8 cellular contexts compared by ENCODE assay signal in the genomic region with DNA sequence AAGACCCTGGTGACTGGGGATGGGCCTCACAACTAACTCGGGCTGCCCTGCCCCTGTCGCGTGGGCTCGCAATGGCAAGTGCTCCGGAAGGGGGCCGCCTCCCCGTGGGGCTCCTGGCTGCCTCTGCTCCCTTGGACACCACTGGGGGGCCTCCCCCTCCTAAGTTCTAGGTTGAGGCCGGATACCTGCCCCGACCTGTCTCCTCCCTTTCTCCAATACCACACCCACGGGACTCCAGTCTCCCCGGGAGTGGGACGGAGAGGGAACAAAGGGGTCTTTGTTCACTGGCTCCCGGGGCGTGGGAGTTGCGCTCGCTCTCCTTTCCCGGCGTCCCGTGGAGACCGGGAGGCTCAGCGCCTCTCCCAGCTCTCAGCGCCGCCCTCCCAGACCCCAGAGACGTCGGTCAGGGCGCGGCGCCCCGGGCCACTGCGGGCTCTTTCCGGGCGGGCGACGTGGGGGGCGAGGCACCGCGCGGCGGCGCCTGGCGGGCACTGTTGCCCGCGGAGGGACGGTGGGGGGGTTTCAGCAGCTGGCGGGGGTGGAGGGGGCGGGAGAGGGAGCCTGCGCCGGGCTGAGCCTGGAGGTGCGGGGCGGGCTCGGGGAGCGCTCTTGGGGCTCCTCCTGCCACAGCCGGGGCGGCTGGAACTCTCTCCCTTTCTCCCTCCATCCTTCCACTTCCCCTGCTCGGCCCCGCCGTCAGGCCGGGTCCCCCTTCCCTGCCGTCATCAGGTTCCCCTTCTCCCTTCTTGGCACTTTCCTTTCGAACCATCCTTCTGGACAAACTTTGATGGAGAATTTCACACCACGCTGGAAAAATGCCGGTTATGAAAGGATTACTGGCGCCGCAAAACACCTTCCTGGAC. TPM values are rescaled to one million over a fixed set of nuclear protein-coding genes. Genes with fewer than 3 reads are reported as not detected.
DNase-seq lines count a peak whose midpoint lies in the region; TF ChIP-seq lines count a peak whose summit lies in the region.

A gene (plus strand): TSS at position 606 of the 863 bp plus-strand sequence. CDS start 210 bp downstream, at position 816.

- H3K23ac ChIP-seq in mesenchymal stem cell (ENCODE audit: low read length in 2 of 2): no peak within 1 kb of the TSS

- H3K27me3 ChIP-seq in AG04450 (ENCODE audit: control insufficient read depth, insufficient read depth, low read length) (peaks cover 3% of the 10 kb centered on the region), SU-DHL-6 (ENCODE audit: low read length) (no peaks in the 10 kb centered on the region), dorsolateral prefrontal cortex (peaks cover 0 to 41% (median 11%) of the 10 kb centered on the region in 45 donors), mesenchymal stem cell (ENCODE audit: control insufficient read depth in 1 of 2, insufficient read depth in 1 of 2, low read length in 2 of 2) (peaks cover 33 to 41% of the 10 kb centered on the region in 2 experiments), testis (no peaks in the 10 kb centered on the region)

- DNase-seq in AG04450 (ENCODE audit: low read depth, low spot score) (no peak), HEK293T (ENCODE audit: extremely low spot score) (peak; percentile 7), dorsolateral prefrontal cortex (peak in 9 of 10 donors; percentile 36 to 79 (median 59)), mesenchymal stem cell (no peak), testis (peak; percentile 72), SKM-1 treated with dmso at 0.1 percent for 144 hours (lab: John Stamatoyannopoulos, UW; ENCODE audit: unreplicated experiment) (no peak)
- DNase-seq in activated CD4-positive, CD25-positive, alpha-beta regulatory T cell treated with anti-CD3 and anti-CD28 coated beads, Interleukin-2, amount 50 U/mL, for 72 hours: no peak

- no peak within 1 kb of the TSS for H3K18ac ChIP-seq in mesenchymal stem cell (ENCODE audit: low read depth in 1 of 2, low read length in 2 of 2)

- CTCF ChIA-PET in AG04450 (lab: Charles Lee) (no interaction called here), HEK293T (lab: Yijun Ruan, JAX) (no interaction called here)

- H3K4me2 ChIP-seq in SU-DHL-6 (ENCODE audit: low read depth, low read length, poor library complexity, severe bottlenecking): peak within 1 kb of the TSS; percentile 84
- H3K4me2 ChIP-seq in mesenchymal stem cell (ENCODE audit: low read length, poor library complexity, severe bottlenecking): peak within 1 kb of the TSS; percentile 100

- H2BK5ac ChIP-seq in mesenchymal stem cell (ENCODE audit: low read depth, low read length, poor library complexity, severe bottlenecking): no peak within 1 kb of the TSS

- no peaks in the 10 kb centered on the region for H3F3A ChIP-seq in SU-DHL-6 (ENCODE audit: insufficient read depth)

- H2BK15ac ChIP-seq in mesenchymal stem cell (ENCODE audit: low read depth, poor library complexity, severe bottlenecking): no peak within 1 kb of the TSS

- H4K20me1 ChIP-seq in SU-DHL-6 (ENCODE audit: low read depth, low read length): no peaks in the 10 kb centered on the region

- no peak within 1 kb of the TSS for H3K4ac ChIP-seq in mesenchymal stem cell (ENCODE audit: low read depth in 1 of 2, low read length in 2 of 2)

- peak within 1 kb of the TSS; percentile 49 for H4K8ac ChIP-seq in mesenchymal stem cell (ENCODE audit: low read length)

- H3K9ac ChIP-seq in SU-DHL-6 (ENCODE audit: low read length) (peak within 1 kb of the TSS; percentile 30; the same call in 1 of the 2 replicates), mesenchymal stem cell (ENCODE audit: low read length) (peak within 1 kb of the TSS; percentile 60)

- H2AFZ ChIP-seq in SU-DHL-6 (ENCODE audit: low read depth, low read length, severe bottlenecking): peak within 1 kb of the TSS; percentile 23
- H2AFZ ChIP-seq in mesenchymal stem cell (ENCODE audit: low read depth, low read length): peak within 1 kb of the TSS; percentile 83

- intact Hi-C loops in dorsolateral prefrontal cortex (cut with DNase I) (loop anchor here (1.0 to 10.0 kb wide), 6 partner anchors 54 to 394 kb away; no protein-coding TSS in a partner anchor), testis (cut with DNase I; ENCODE audit: low total_unique reads) (no loop called here)

- no peak within 1 kb of the TSS for H3K27ac ChIP-seq in AG04450 (ENCODE audit: low read depth, low read length)
- H3K27ac ChIP-seq in SU-DHL-6 (ENCODE audit: low read depth, low read length): no peak within 1 kb of the TSS
- H3K27ac ChIP-seq in dorsolateral prefrontal cortex: peak within 1 kb of the TSS; percentile 12 to 98 (median 93)
- no peak within 1 kb of the TSS for H3K27ac ChIP-seq in mesenchymal stem cell (ENCODE audit: low read length, poor library complexity, severe bottlenecking)
- H3K27ac ChIP-seq in testis: peak within 1 kb of the TSS; percentile 77 to 85

- H3K4me1 ChIP-seq in mesenchymal stem cell (ENCODE audit: control insufficient read depth, insufficient read depth, low read depth, low read length) (peaks cover 17% of the 10 kb centered on the region), testis (no peaks in the 10 kb centered on the region)

- no peak within 1 kb of the TSS for H2BK12ac ChIP-seq in mesenchymal stem cell (ENCODE audit: low read length in 2 of 2)

- H3K9me2 ChIP-seq in SU-DHL-6 (replicated peaks; ENCODE audit: insufficient read depth, low read length): no peaks in the 10 kb centered on the region

- H2AK5ac ChIP-seq in mesenchymal stem cell (ENCODE audit: low read length, severe bottlenecking): no peak within 1 kb of the TSS

- WGBS in mesenchymal stem cell: 3% methylated on average over 38 of the region's 64 CpGs
- WGBS in testis, 2 donors: 1 to 2% methylated on average over 28 to 38 of the region's 64 CpGs

- no peaks in the 10 kb centered on the region for H3K79me1 ChIP-seq in mesenchymal stem cell (replicated peaks; ENCODE audit: low read length, poor library complexity, severe bottlenecking)

- H3K36me3 ChIP-seq in SU-DHL-6 (ENCODE audit: low read length) (no peaks in the 10 kb centered on the region), mesenchymal stem cell (ENCODE audit: control insufficient read depth in 1 of 2, insufficient read depth in 2 of 2, low read depth in 1 of 2, low read length in 2 of 2) (no peaks in the 10 kb centered on the region), testis (ENCODE audit: low read depth, missing control alignments) (no peaks in the 10 kb centered on the region)

- H3K9me3 ChIP-seq in AG04450 (ENCODE audit: control insufficient read depth, insufficient read depth, low read length): peaks cover 14% of the 10 kb centered on the region
- H3K9me3 ChIP-seq in SU-DHL-6 (ENCODE audit: insufficient read depth, low read length): no peaks in the 10 kb centered on the region
- no peaks in the 10 kb centered on the region for H3K9me3 ChIP-seq in mesenchymal stem cell (ENCODE audit: control insufficient read depth, low read length)
- H3K9me3 ChIP-seq in testis: no peaks in the 10 kb centered on the region

- TF ChIP-seq CTCF in AG04450 (IDR thresholded peaks at IDR 0.05; ENCODE audit: low read depth, low read length) (no peak), SU-DHL-6 (IDR thresholded peaks at IDR 0.05; ENCODE audit: insufficient read depth, low read length, poor library complexity, severe bottlenecking) (no peak), dorsolateral prefrontal cortex (IDR thresholded peaks at IDR 0.05 in 54 of 56, conservative IDR thresholded peaks at IDR 0.05 in 2 of 56; ENCODE audit: low read depth in 1 of 56, partially characterized antibody in 56 of 56) (peak in 27 of 56 donors; percentile 5 to 42 (median 13)), testis (IDR thresholded peaks at IDR 0.05) (no peak)

- no peak for TF ChIP-seq POLR2A in testis (IDR thresholded peaks at IDR 0.05)

- no peaks in the 10 kb centered on the region for H3K79me2 ChIP-seq in SU-DHL-6 (ENCODE audit: insufficient read depth, low read length)

- POLR2A ChIA-PET in AG04450 (lab: Yijun Ruan, JAX): no interaction called here
- POLR2A ChIA-PET in HEK293T (lab: Yijun Ruan, JAX): no interaction called here

- H3K4me3 ChIP-seq in AG04450 (ENCODE audit: low read depth, low read length) (peak within 1 kb of the TSS; percentile 61), SU-DHL-6 (ENCODE audit: insufficient read depth, low read length, poor library complexity, severe bottlenecking) (peak within 1 kb of the TSS; percentile 60), dorsolateral prefrontal cortex (peak within 1 kb of the TSS; percentile 53 to 91 (median 72)), mesenchymal stem cell (ENCODE audit: insufficient read depth in 1 of 2, low read depth in 1 of 2, low read length in 2 of 2) (peak within 1 kb of the TSS; percentile 55 to 81), testis (peak within 1 kb of the TSS; percentile 65 to 83)

- H2BK120ac ChIP-seq in mesenchymal stem cell (ENCODE audit: low read depth, low read length): peak within 1 kb of the TSS; percentile 34

- H4K91ac ChIP-seq in mesenchymal stem cell (ENCODE audit: low read length): no peak within 1 kb of the TSS

- no peak within 1 kb of the TSS for H3K14ac ChIP-seq in mesenchymal stem cell (ENCODE audit: low read length in 2 of 2)

TF ChIP-seq in HEK293T, 16 proteins besides CTCF, POLR2A, EP300 and RAD21 (continues in another document):
- no peak for TF ChIP-seq NFRKB (IDR thresholded peaks at IDR 0.05)
- TF ChIP-seq ZNF384 (IDR thresholded peaks at IDR 0.05): no peak
- TF ChIP-seq L3MBTL2 (conservative IDR thresholded peaks at IDR 0.05): no peak
- TF ChIP-seq TARDBP (IDR thresholded peaks at IDR 0.05): no peak
- no peak for TF ChIP-seq SP1 (IDR thresholded peaks at IDR 0.05)
- TF ChIP-seq LEF1 (IDR thresholded peaks at IDR 0.05; ENCODE audit: borderline replicate concordance): no peak
- no peak for TF ChIP-seq CTBP1 (IDR thresholded peaks at IDR 0.05; ENCODE audit: borderline replicate concordance)
- no peak for TF ChIP-seq HDGF (IDR thresholded peaks at IDR 0.05; ENCODE audit: borderline replicate concordance)
- TF ChIP-seq FOXA1 (IDR thresholded peaks at IDR 0.05): no peak
- no peak for TF ChIP-seq BHLHE40 (IDR thresholded peaks at IDR 0.05; ENCODE audit: borderline replicate concordance)
- TF ChIP-seq ARNT (IDR thresholded peaks at IDR 0.05): no peak
- no peak for TF ChIP-seq ELF4 (IDR thresholded peaks at IDR 0.05)

RNA-seq across cellular contexts. Expression of the gene that starts here (rescaled TPM):
- polyA plus RNA-seq in AG04450 (2011; rRNA removed) (not detected in 2 replicates), testis (ENCODE audit: insufficient read depth, low read depth, low replicate concordance) (2.0 TPM)
- polyA minus RNA-seq in AG04450 (2011; rRNA and poly(A)+ RNA removed): not detected in 2 replicates
- total RNA-seq in dorsolateral prefrontal cortex (100 to 1,000 TPM in 1 of 120 experiments, 10 to 100 TPM in 94, 1 to 10 TPM in 25; 4.2 to 108 (median 19.2) TPM), testis (1 to 10 TPM; 7.1 to 8.9 TPM)
- polyA plus RNA-seq in mesenchymal stem cell (2013, experiment 1 of 2): not detected
- under 0.01 TPM for polyA plus RNA-seq in mesenchymal stem cell (2013, experiment 2 of 2)

Comparison
In these comparisons a context has a peak if more than half of its experiments do, and no peak if none do; other contexts are left out.
1. DNase-seq: peak in HEK293T (single experiment), dorsolateral prefrontal cortex (9 of 10) and testis (single experiment); none in AG04450 (single experiment), mesenchymal stem cell (single experiment), activated CD4-positive, CD25-positive, alpha-beta regulatory T cell treated with anti-CD3 and anti-CD28 coated beads, Interleukin-2, amount 50 U/mL, for 72 hours (single experiment) and SKM-1 treated with dmso at 0.1 percent for 144 hours (single experiment).
2. H3K27ac ChIP-seq: peak in dorsolateral prefrontal cortex (59 of 59) and testis (2 of 2); none in AG04450 (single experiment), SU-DHL-6 (single experiment) and mesenchymal stem cell (single experiment).
3. Peak in every context shown above with its lines, with median percentiles within 50 percentile points of each other: H3K4me3 ChIP-seq.